In the genomic region with DNA sequence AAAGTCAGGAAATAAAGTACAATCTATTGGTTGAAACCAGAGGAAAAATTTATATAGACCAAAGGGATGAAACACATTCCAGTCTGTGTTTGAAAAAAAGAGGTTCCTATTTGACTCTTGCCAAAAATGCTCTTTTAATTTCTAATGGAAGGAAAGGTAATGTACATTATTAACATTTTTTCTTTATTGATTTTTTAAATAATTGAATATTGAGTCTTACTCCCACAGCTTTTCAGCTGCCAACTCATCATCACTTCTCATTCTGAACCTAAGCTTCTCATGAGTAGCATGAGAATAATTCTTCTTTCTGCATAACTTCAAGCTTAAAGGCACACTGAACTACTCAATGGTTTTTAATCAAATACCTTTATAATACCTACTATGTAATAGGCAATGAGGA, we compare ENCODE assay signal across 31 cellular contexts.
"Had no signal": no experiment of that assay in that cellular context is flagged by ENCODE, and none has a peak within 500 bp of the region (broad histone marks: within the 10 kb centered on the region; RNA-seq: fewer than 3 reads in every experiment).

No MANE protein-coding gene starts in this region.

- H3K4me1 ChIP-seq: uterus had no signal

- DNase-seq: naive thymus-derived CD8-positive, alpha-beta T cell; nephron progenitor cell; nucleus accumbens; ovary; posterior cingulate gyrus; psoas muscle; right cardiac atrium; right lobe of liver; sigmoid colon; spleen; stimulated activated CD4-positive, alpha-beta T cell treated with anti-CD3 and anti-CD28 coated beads, Interleukin-12 subunit alpha, Interleukin-12 subunit beta, amount 100 ng/mL, for 4 hours; stimulated activated CD4-positive, alpha-beta T cell treated with anti-CD3 and anti-CD28 coated beads, Interleukin-1b, Interleukin-23, amount 100 ng/mL, for 48 hours; stimulated activated CD4-positive, alpha-beta T cell treated with anti-CD3 and anti-CD28 coated beads, Interleukin-4, amount 100 ng/mL, for 1 hour; stimulated activated CD4-positive, alpha-beta T cell treated with anti-CD3 and anti-CD28 coated beads, Interleukin-4, amount 100 ng/mL, for 4 hours; stimulated activated CD8-positive, alpha-beta memory T cell treated with anti-CD3 and anti-CD28 coated beads, Interleukin-4, amount 100 ng/mL, for 48 hours; stimulated activated naive CD4-positive, alpha-beta T cell; stimulated activated naive CD8-positive, alpha-beta T cell treated with anti-CD3 and anti-CD28 coated beads, Interleukin-15, amount 100 ng/mL, for 72 hours; stimulated activated naive CD8-positive, alpha-beta T cell treated with anti-CD3 and anti-CD28 coated beads, Interleukin-15, Interleukin-2, amounts not matched to agents 100 U/mL and 50 U/mL, for 24 hours; substantia nigra; testis; tibial artery; transverse colon; upper lobe of right lung; uterus had no signal

- H3K36me3 ChIP-seq: neutrophil, ovary, right lobe of liver, sigmoid colon, spleen, suprapubic skin, tibial artery, transverse colon, upper lobe of right lung, uterus had no signal

- H3K4me2 ChIP-seq: smooth muscle cell had no signal

- H2AFZ ChIP-seq: parathyroid adenoma had no signal

- H3K4me3 ChIP-seq: ovary, psoas muscle, right lobe of liver, sigmoid colon, skin epidermis, smooth muscle cell, spleen, suprapubic skin, testis, tibial artery, transverse colon, upper lobe of right lung, uterus had no signal

- H3K9ac ChIP-seq: parathyroid adenoma had no signal

- H3K27ac ChIP-seq: neutrophil, ovary, parathyroid adenoma, psoas muscle, right lobe of liver, sigmoid colon, skin epidermis, spleen, suprapubic skin, testis, tibial artery, transverse colon, upper lobe of right lung, uterus had no signal

- H3K79me2 ChIP-seq: parathyroid adenoma had no signal

- H3K27me3 ChIP-seq: ovary, right lobe of liver, testis, tibial artery, upper lobe of right lung, uterus had no signal

- H3K9me3 ChIP-seq: neutrophil, ovary, psoas muscle, right lobe of liver, sigmoid colon, spleen, suprapubic skin, testis, tibial artery, transverse colon, upper lobe of right lung, uterus had no signal

- ATAC-seq: naive thymus-derived CD8-positive, alpha-beta T cell; natural killer cell treated with Interleukin-12 subunit alpha and Interleukin-12 subunit beta and Interleukin-15 and Interleukin-18, amount 100 ng/mL, for 72 hours; psoas muscle; right cardiac atrium; stimulated activated memory B cell treated with anti-CD40 and anti-IgM and Interleukin-4, amounts not matched to agents 10 μg/mL and 1 μg/mL and 100 μg/mL, for 72 hours; stimulated activated naive CD8-positive, alpha-beta T cell treated with anti-CD3 and anti-CD28 coated beads, Interleukin-15, amount 100 ng/mL, for 72 hours; stimulated activated naive CD8-positive, alpha-beta T cell treated with anti-CD3 and anti-CD28 coated beads, Interleukin-15, Interleukin-2, amounts not matched to agents 100 U/mL and 50 U/mL, for 24 hours; upper lobe of right lung had no signal
